Comparison of ENCODE assay signal across 8 cellular contexts in the genomic region with DNA sequence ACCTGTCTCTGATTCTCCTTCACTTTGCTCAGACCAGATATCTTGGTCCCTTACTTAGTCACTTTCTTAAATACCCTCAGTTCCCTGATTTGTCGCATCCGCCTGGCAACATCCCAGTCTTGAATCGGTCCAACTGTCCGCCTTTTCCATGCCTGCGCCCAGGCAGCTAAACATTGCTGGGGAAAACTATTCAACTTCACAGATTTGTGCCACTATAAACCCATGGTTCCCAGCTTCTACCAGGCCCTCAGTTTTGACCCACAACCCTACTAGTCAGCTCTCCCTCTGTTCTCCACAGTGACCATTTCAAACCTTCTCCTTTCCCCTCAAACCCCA. TPM values are rescaled to one million over a fixed set of nuclear protein-coding genes. Genes with fewer than 3 reads are reported as not detected.
A peak's percentile ranks its signal among the peaks of the same experiment; 100 is the strongest.
DNase-seq lines count a peak whose midpoint lies in the region; ATAC-seq and TF ChIP-seq lines count a peak whose summit lies in the region.

No MANE protein-coding gene starts in this region.

- H3K4me1 ChIP-seq in mesenchymal stem cell (ENCODE audit: control insufficient read depth, insufficient read depth, low read depth, low read length) (peaks cover 11% of the 10 kb centered on the region), upper lobe of left lung (peaks cover 0 to 5% (median 0%) of the 10 kb centered on the region in 4 donors)

- no peak for DNase-seq in activated naive CD4-positive, alpha-beta T cell treated with anti-CD3 and anti-CD28 coated beads, Interleukin-2, amount 10 ng/mL, durations not matched to agents 7 days and 5 days
- DNase-seq in activated naive CD4-positive, alpha-beta T cell (lab: John Stamatoyannopoulos, UW), result no peak
- no peak for DNase-seq in astrocyte of the spinal cord (ENCODE audit: low read depth, low spot score)
- DNase-seq in mesenchymal stem cell, result no peak
- DNase-seq in upper lobe of left lung, result no peak
- no peak for DNase-seq in NCI-H2029 treated with DMSO at 0.1 percent for 48 hours (lab: John Stamatoyannopoulos, UW)
- no peak for DNase-seq in mesenteric fat pad (ENCODE audit: low spot score)

- ATAC-seq in upper lobe of left lung (ENCODE audit: low FRiP score in 2 of 2) (no peak), HG03469 (IDR thresholded peaks at IDR 0.05; ENCODE audit: unreplicated experiment) (no peak)

- no peak for TF ChIP-seq POLR2A in upper lobe of left lung (IDR thresholded peaks at IDR 0.05)

- H3K9me3 ChIP-seq in mesenchymal stem cell (ENCODE audit: control insufficient read depth, low read length), result no peaks in the 10 kb centered on the region
- no peaks in the 10 kb centered on the region for H3K9me3 ChIP-seq in upper lobe of left lung

- H3K27ac Mint-ChIP-seq in activated naive CD4-positive, alpha-beta T cell treated with anti-CD3 and anti-CD28 coated beads, Interleukin-2, amount 10 ng/mL, durations not matched to agents 7 days and 5 days, result no peak overlapping the region

- peak overlapping the region; percentile 63 for H3K4me2 ChIP-seq in mesenchymal stem cell (ENCODE audit: low read length, poor library complexity, severe bottlenecking)

- no peak overlapping the region for H2BK15ac ChIP-seq in mesenchymal stem cell (ENCODE audit: low read depth, poor library complexity, severe bottlenecking)

- CTCF ChIA-PET in activated naive CD4-positive, alpha-beta T cell treated with anti-CD3 and anti-CD28 coated beads, Interleukin-2, amount 10 ng/mL, durations not matched to agents 7 days and 5 days (lab: Charles Lee), result no interaction called here

- WGBS in mesenchymal stem cell, result 80% methylated on average over 5 of the region's 5 CpGs
- WGBS in upper lobe of left lung, 2 donors, result 51 to 79% methylated on average over 5 of the region's 5 CpGs

- H2AK5ac ChIP-seq in mesenchymal stem cell (ENCODE audit: low read length, severe bottlenecking), result no peak overlapping the region

- H3K18ac ChIP-seq in mesenchymal stem cell (ENCODE audit: low read depth in 1 of 2, low read length in 2 of 2), result peak overlapping the region in 1 of 2 experiments; percentile 88

- peak overlapping the region; percentile 75 for H3K9ac ChIP-seq in mesenchymal stem cell (ENCODE audit: low read length)

- H2BK12ac ChIP-seq in mesenchymal stem cell (ENCODE audit: low read length in 2 of 2), result no peak overlapping the region

- H2BK5ac ChIP-seq in mesenchymal stem cell (ENCODE audit: low read depth, low read length, poor library complexity, severe bottlenecking), result no peak overlapping the region

- H3K4me3 Mint-ChIP-seq in activated naive CD4-positive, alpha-beta T cell treated with anti-CD3 and anti-CD28 coated beads, Interleukin-2, amount 10 ng/mL, durations not matched to agents 7 days and 5 days, result peak overlapping the region; percentile 59

- H3K27ac ChIP-seq in mesenchymal stem cell (ENCODE audit: low read length, poor library complexity, severe bottlenecking), result peak overlapping the region; percentile 35
- H3K27ac ChIP-seq in upper lobe of left lung, result peak overlapping the region in 2 of 4 donors; percentile 64 to 83

- no peak overlapping the region for H3K23ac ChIP-seq in mesenchymal stem cell (ENCODE audit: low read length in 2 of 2)

- no peak overlapping the region for H2BK120ac ChIP-seq in mesenchymal stem cell (ENCODE audit: low read depth, low read length)

- H3K4me3 ChIP-seq in astrocyte of the spinal cord (ENCODE audit: low read depth, low read length) (peak overlapping the region; percentile 55), mesenchymal stem cell (ENCODE audit: insufficient read depth in 1 of 2, low read depth in 1 of 2, low read length in 2 of 2) (peak overlapping the region in 1 of 2 experiments; percentile 72), upper lobe of left lung (peak overlapping the region in 3 of 4 donors; percentile 58 to 67 (median 65))

- H3K14ac ChIP-seq in mesenchymal stem cell (ENCODE audit: low read length in 2 of 2), result no peak overlapping the region

- H3K27me3 ChIP-seq in mesenchymal stem cell (ENCODE audit: control insufficient read depth in 1 of 2, insufficient read depth in 1 of 2, low read length in 2 of 2) (peaks cover 0 to 23% of the 10 kb centered on the region in 2 experiments), upper lobe of left lung (peaks cover 0 to 11% (median 0%) of the 10 kb centered on the region in 4 donors)

- H3K4me1 Mint-ChIP-seq in activated naive CD4-positive, alpha-beta T cell treated with anti-CD3 and anti-CD28 coated beads, Interleukin-2, amount 10 ng/mL, durations not matched to agents 7 days and 5 days, result peaks cover 7% of the 10 kb centered on the region

- peaks cover 59% of the 10 kb centered on the region for H3K27me3 Mint-ChIP-seq in activated naive CD4-positive, alpha-beta T cell treated with anti-CD3 and anti-CD28 coated beads, Interleukin-2, amount 10 ng/mL, durations not matched to agents 7 days and 5 days

- in situ Hi-C loops in astrocyte of the spinal cord (cut with HindIII; ENCODE audit: low sequenced_read_pairs), result no loop called here

- H4K8ac ChIP-seq in mesenchymal stem cell (ENCODE audit: low read length), result peak overlapping the region; percentile 88

- peaks cover 6% of the 10 kb centered on the region for H3K79me1 ChIP-seq in mesenchymal stem cell (replicated peaks; ENCODE audit: low read length, poor library complexity, severe bottlenecking)

- H2AFZ ChIP-seq in mesenchymal stem cell (ENCODE audit: low read depth, low read length), result no peak overlapping the region

- TF ChIP-seq EP300 in upper lobe of left lung (IDR thresholded peaks at IDR 0.05), result no peak

- TF ChIP-seq CTCF in astrocyte of the spinal cord (IDR thresholded peaks at IDR 0.05; ENCODE audit: low read depth, low read length) (no peak), upper lobe of left lung (IDR thresholded peaks at IDR 0.05) (no peak)

- H4K91ac ChIP-seq in mesenchymal stem cell (ENCODE audit: low read length), result no peak overlapping the region

- H3K4ac ChIP-seq in mesenchymal stem cell (ENCODE audit: low read depth in 1 of 2, low read length in 2 of 2), result no peak overlapping the region

- H3K36me3 Mint-ChIP-seq in activated naive CD4-positive, alpha-beta T cell treated with anti-CD3 and anti-CD28 coated beads, Interleukin-2, amount 10 ng/mL, durations not matched to agents 7 days and 5 days, result no peaks in the 10 kb centered on the region

- H3K9me3 Mint-ChIP-seq in activated naive CD4-positive, alpha-beta T cell treated with anti-CD3 and anti-CD28 coated beads, Interleukin-2, amount 10 ng/mL, durations not matched to agents 7 days and 5 days, result no peaks in the 10 kb centered on the region

- H3K36me3 ChIP-seq in mesenchymal stem cell (ENCODE audit: control insufficient read depth in 1 of 2, insufficient read depth in 2 of 2, low read depth in 1 of 2, low read length in 2 of 2) (peaks cover 0 to 3% of the 10 kb centered on the region in 2 experiments), upper lobe of left lung (no peaks in the 10 kb centered on the region)

RNA-seq across cellular contexts. Expression of a gene that starts 0.5 kb away (rescaled TPM):
- 16.0 TPM for polyA plus RNA-seq in mesenchymal stem cell (2013, experiment 1 of 2)
- polyA plus RNA-seq in mesenchymal stem cell (2013, experiment 2 of 2), result 15.4 TPM
- total RNA-seq in upper lobe of left lung (1 to 10 TPM; 1.0 to 4.1 (median 1.7) TPM), mesenteric fat pad (5.0 TPM)

RNA-seq across cellular contexts. Expression of a gene that starts 33.5 kb away (rescaled TPM):
- polyA plus RNA-seq in mesenchymal stem cell (2013, experiment 1 of 2), result 13.5 TPM
- 13.2 TPM for polyA plus RNA-seq in mesenchymal stem cell (2013, experiment 2 of 2)
- total RNA-seq in upper lobe of left lung, result 10 to 100 TPM; 24.6 to 37.7 (median 29.3) TPM
- 34.7 TPM for total RNA-seq in mesenteric fat pad

RNA-seq across cellular contexts. Expression of a gene that starts 56.3 kb away (rescaled TPM):
- 20.3 TPM for polyA plus RNA-seq in mesenchymal stem cell (2013, experiment 1 of 2)
- polyA plus RNA-seq in mesenchymal stem cell (2013, experiment 2 of 2), result 20.5 TPM
- total RNA-seq in upper lobe of left lung (10 to 100 TPM; 11.5 to 43.3 (median 24.3) TPM), mesenteric fat pad (31.4 TPM)
